In the genomic region with DNA sequence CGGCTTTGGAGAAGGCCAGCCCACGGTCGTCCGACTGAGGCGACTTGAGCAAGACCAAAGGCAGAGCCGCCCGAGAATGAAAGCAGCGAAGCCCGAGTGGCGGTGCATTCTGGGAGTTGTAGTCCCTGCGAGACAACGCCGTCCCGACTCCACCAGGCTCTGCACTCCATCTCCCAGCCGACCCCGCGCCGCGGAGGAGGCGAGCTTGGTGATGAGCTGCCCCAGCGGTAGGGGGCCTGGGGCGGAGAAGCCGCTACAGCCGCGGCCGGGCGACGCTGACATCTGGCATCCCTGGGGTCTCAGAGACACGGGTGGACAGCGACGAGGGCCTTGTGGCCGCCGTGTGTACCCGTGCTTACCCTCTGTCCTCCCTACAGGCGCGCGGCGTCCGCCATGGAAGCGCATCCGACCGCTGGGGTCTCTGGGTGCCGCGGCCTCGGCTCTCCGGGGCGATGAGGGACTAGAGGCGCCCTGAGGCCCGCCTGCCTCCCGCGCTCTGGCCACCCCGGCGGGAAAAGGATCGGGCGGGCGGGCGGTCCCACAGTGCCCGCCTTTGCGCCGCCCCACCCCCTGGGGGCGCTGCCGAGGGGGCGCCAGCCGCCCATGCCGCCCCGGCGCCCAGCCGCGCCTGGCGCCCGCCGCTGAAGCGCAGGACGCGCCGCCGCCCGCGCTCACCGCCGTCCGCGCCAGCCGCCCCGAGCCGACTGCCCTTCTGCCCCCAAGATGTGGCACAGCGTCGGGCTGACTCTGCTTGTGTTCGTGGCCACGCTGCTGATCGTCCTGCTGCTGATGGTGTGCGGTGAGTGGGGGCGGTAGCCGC, we compare ENCODE assay signal across 8 cellular contexts. TPM values are rescaled to one million over a fixed set of nuclear protein-coding genes. Genes with fewer than 3 reads are reported as not detected.
DNase-seq lines count a peak whose midpoint lies in the region; ATAC-seq, FAIRE-seq and TF ChIP-seq lines count a peak whose summit lies in the region.

SMIM13 (plus strand) TSS at position 244 of the 820 bp plus-strand sequence; CDS start at position 724, 480 bp downstream.

- H3K27me3 ChIP-seq in bronchial epithelial cell (ENCODE audit: control insufficient read depth, insufficient read depth, low read length) (no peaks in the 10 kb centered on the region), smooth muscle cell (ENCODE audit: low read depth) (no peaks in the 10 kb centered on the region)

- no peaks in the 10 kb centered on the region for H3K36me3 ChIP-seq in bronchial epithelial cell (ENCODE audit: control insufficient read depth, insufficient read depth, low read length)
- no peaks in the 10 kb centered on the region for H3K36me3 ChIP-seq in smooth muscle cell (ENCODE audit: low read depth)

- peaks cover 45% of the 10 kb centered on the region for H3K79me2 ChIP-seq in smooth muscle cell (ENCODE audit: low read depth)

- no peak for FAIRE-seq in bronchial epithelial cell (lab: Jason Lieb, UNC)

- ATAC-seq in GM18909 (IDR thresholded peaks at IDR 0.05; ENCODE audit: poor library complexity, unreplicated experiment), result peak; percentile 91
- peak; percentile 90 for ATAC-seq in HG03175 (IDR thresholded peaks at IDR 0.05; ENCODE audit: unreplicated experiment)

- peak within 1 kb of the TSS; percentile 82 for H3K27ac ChIP-seq in smooth muscle cell (ENCODE audit: low read depth)

- peak within 1 kb of the TSS; percentile 78 for H3K4me3 ChIP-seq in AG09309 (ENCODE audit: control insufficient read depth, low read depth, low read length)
- H3K4me3 ChIP-seq in WI38 (ENCODE audit: low read depth, low read length), result peak within 1 kb of the TSS; percentile 85
- H3K4me3 ChIP-seq in bronchial epithelial cell (ENCODE audit: low read depth, low read length), result peak within 1 kb of the TSS; percentile 100
- H3K4me3 ChIP-seq in smooth muscle cell, result peak within 1 kb of the TSS; percentile 69

- H3F3A ChIP-seq in smooth muscle cell (ENCODE audit: low read depth), result peaks cover 4% of the 10 kb centered on the region

- peak within 1 kb of the TSS; percentile 89 for H2AFZ ChIP-seq in smooth muscle cell (ENCODE audit: low read depth)

- 2% methylated on average over 81 of the region's 94 CpGs for WGBS in smooth muscle cell (ENCODE audit: low lambda C conversion rate)

- H3K9me3 ChIP-seq in smooth muscle cell (replicated peaks; ENCODE audit: low read depth), result no peaks in the 10 kb centered on the region

- peaks cover 12% of the 10 kb centered on the region for H3K4me1 ChIP-seq in smooth muscle cell (ENCODE audit: low read depth)

- H3K9ac ChIP-seq in smooth muscle cell (ENCODE audit: low read depth), result peak within 1 kb of the TSS; percentile 89

- peak within 1 kb of the TSS; percentile 91 for H3K4me2 ChIP-seq in smooth muscle cell

- H4K20me1 ChIP-seq in smooth muscle cell (ENCODE audit: low read depth), result peaks cover 40% of the 10 kb centered on the region

- DNase-seq in AG09309 (ENCODE audit: low read depth) (peak; percentile 93), NCI-H2227 treated with DMSO at 0.1 percent for 48 hours (lab: John Stamatoyannopoulos, UW) (peak; percentile 96), bronchial epithelial cell (ENCODE audit: low read depth) (peak; percentile 94), iPS-NIHi11 (ENCODE audit: low spot score) (peak; percentile 97), smooth muscle cell (lab: John Stamatoyannopoulos, UW; ENCODE audit: unreplicated experiment) (peak; percentile 80)

- no peak for TF ChIP-seq CTCF in AG09309 (IDR thresholded peaks at IDR 0.05; ENCODE audit: control insufficient read depth, insufficient read depth, low read depth, low read length, missing control alignments)
- peak; percentile 44 for TF ChIP-seq CTCF in WI38 (IDR thresholded peaks at IDR 0.05; ENCODE audit: low read depth, low read length)
- TF ChIP-seq CTCF in bronchial epithelial cell (IDR thresholded peaks at IDR 0.05; ENCODE audit: insufficient read depth, low read length, severe bottlenecking), result peak; percentile 44
- peak; percentile 50 for TF ChIP-seq CTCF in smooth muscle cell (IDR thresholded peaks at IDR 0.05; ENCODE audit: borderline replicate concordance, insufficient read depth, poor library complexity, severe bottlenecking)

RNA-seq across cellular contexts. Expression of gene SMIM13, which starts in this region (rescaled TPM):
- total RNA-seq in bronchial epithelial cell (16.4 and 17.1 TPM in 2 replicates), smooth muscle cell (17.7 and 23.9 TPM in 2 replicates)
- 9.8 and 11.6 TPM in 2 replicates for polyA plus RNA-seq in smooth muscle cell

Comparison
In these comparisons a context has a peak if more than half of its experiments do, and no peak if none do; other contexts are left out.
1. Peak in every context shown above with its lines: DNase-seq, ATAC-seq, H3K4me3 ChIP-seq and H3K27ac ChIP-seq.